21 cellular contexts compared by ENCODE assay signal in the genomic region with DNA sequence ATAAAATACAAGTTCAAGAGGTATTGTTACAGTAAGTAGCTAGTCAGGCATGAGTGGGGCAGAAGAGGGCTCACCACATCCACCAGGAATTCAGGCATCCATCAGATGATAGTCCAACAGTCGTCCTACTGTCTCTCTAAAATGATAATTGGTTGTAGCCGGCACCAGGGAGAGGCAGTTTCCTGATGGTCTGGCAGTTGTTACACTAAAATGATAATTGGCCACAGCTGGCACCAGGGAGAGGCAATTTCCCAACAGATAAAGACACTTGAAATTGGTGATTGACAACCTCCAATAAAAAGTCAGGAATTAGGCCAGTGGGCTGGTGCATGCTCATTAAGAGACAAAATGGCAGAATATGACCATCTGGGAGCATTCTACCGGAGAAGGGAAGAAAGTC.
"Had no signal": no experiment of that assay in that cellular context is flagged by ENCODE, and none has a peak within 500 bp of the region (broad histone marks: within the 10 kb centered on the region; RNA-seq: fewer than 3 reads in every experiment).

No MANE protein-coding gene starts in this region.

- H3K4me3 ChIP-seq: hepatocyte, left ventricle myocardium inferior, prostate gland, right atrium auricular region, spleen, upper lobe of left lung had no signal

- DNase-seq: activated T-cell treated with anti-CD3 and anti-CD28 coated beads, Interleukin-2, amount 50 U/mL, for 1 hour; aorta; effector CD8-positive, alpha-beta T cell; erythroblast; glutamatergic neuron; immature natural killer cell; kidney glomerular epithelial cell; left ventricle myocardium inferior; midbrain; natural killer cell; spleen; stimulated activated CD4-positive, alpha-beta T cell treated with anti-CD3 and anti-CD28 coated beads, Interleukin-4, amount 100 ng/mL, for 4 hours; stimulated activated naive CD8-positive, alpha-beta T cell treated with anti-CD3 and anti-CD28 coated beads, Interleukin-15, Interleukin-2, amounts not matched to agents 100 U/mL and 50 U/mL, for 24 hours; T1000; upper lobe of left lung had no signal

- ATAC-seq: activated naive CD4-positive, alpha-beta T cell treated with anti-CD3 and anti-CD28 coated beads, Interleukin-2, amount 50 U/mL, for 72 hours; activated T-helper 17 cell treated with anti-CD3 and anti-CD28 coated beads, Interleukin-2, amount 50 U/mL, for 72 hours; natural killer cell; stimulated activated naive CD8-positive, alpha-beta T cell treated with anti-CD3 and anti-CD28 coated beads, Interleukin-15, Interleukin-2, amounts not matched to agents 100 U/mL and 50 U/mL, for 24 hours; WTC11 had no signal

- H3K36me3 ChIP-seq: left ventricle myocardium inferior, prostate gland, right atrium auricular region, spleen, upper lobe of left lung had no signal

- H3K9me3 ChIP-seq: prostate gland, right atrium auricular region, upper lobe of left lung had no signal

- H3K27me3 ChIP-seq: hepatocyte, right atrium auricular region, spleen, upper lobe of left lung had no signal

- H3K4me1 ChIP-seq: left ventricle myocardium inferior, prostate gland, right atrium auricular region, spleen, upper lobe of left lung had no signal
